8 cellular contexts compared by ENCODE assay signal in the genomic region with DNA sequence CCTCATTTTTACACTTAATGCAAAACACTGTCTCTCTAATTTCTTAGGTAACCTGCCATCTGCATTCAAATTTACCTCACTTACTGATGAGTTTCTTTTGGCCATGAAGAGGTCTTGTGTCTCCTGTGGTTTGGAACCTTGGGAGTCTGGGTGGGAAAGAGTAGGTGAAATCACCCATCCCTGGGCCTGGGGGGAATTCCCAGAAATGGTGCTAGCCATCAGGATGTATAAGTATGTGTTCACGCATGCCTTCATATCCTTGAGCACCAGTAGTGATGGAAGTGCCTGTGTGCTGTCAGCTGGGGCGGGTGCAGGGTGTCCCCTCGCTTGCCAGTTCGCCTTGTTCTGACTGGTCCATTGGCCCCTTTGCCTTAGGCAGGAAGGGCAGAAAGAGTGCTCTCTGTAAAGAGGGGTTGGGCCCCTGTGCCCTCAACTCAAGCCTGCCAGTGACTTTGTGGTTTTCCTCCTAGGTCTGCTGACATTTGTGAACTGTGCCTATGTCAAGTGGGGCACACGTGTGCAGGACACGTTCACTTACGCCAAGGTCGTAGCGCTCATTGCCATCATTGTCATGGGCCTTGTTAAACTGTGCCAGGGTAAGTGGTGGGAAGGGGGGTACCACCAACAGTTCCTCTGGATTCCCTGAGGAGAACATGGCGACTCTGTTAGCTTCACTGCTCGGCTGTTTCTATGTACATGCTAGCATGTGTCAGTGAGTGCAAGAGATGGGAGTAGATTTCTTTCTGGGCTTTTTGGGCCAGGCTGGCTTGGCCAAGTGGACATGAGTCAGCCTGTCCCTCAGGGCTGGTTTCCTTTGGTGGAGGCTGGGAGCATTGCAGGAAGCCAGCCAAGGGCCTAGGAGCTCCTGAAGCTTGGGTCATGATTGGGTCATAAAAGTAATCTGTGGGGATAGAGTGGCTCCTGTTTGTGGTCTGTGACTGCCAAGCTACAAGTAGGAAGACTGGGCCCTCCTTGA. TPM values are rescaled to one million over a fixed set of nuclear protein-coding genes. Genes with fewer than 3 reads are reported as not detected.
DNase-seq lines count a peak whose midpoint lies in the region; ATAC-seq and TF ChIP-seq lines count a peak whose summit lies in the region.

No MANE protein-coding gene starts in this region.

- H4K20me1 ChIP-seq in DND-41 (ENCODE audit: insufficient read depth, low read length) (peaks cover 36% of the 10 kb centered on the region), SK-N-SH (ENCODE audit: insufficient read depth) (peaks cover 15% of the 10 kb centered on the region; the same call in 1 of the 2 replicates)

- H3K27me3 ChIP-seq in DND-41 (ENCODE audit: insufficient read depth, low read length, poor library complexity), result no peaks in the 10 kb centered on the region
- H3K27me3 ChIP-seq in SK-N-SH (ENCODE audit: insufficient read depth), result no peaks in the 10 kb centered on the region

- CTCF ChIA-PET in SK-N-SH (lab: Yijun Ruan, JAX), result interaction anchor here (1.1 to 10.4 kb wide), 3 partner anchors 9 to 40 kb away, joined by 3 to 80 read pairs (median 3); a partner anchor contains a TSS

- no peaks in the 10 kb centered on the region for H3K9me2 ChIP-seq in SK-N-SH

- no peak overlapping the region for H3K4me3 ChIP-seq in DND-41 (ENCODE audit: low read depth in 1 of 2, low read length in 2 of 2)
- H3K4me3 ChIP-seq in SK-N-SH (ENCODE audit: low read depth in 2 of 2, low read length in 1 of 2), result no peak overlapping the region
- no peak overlapping the region for H3K4me3 ChIP-seq in coronary artery

- TF ChIP-seq RAD21 in SK-N-SH (IDR thresholded peaks at IDR 0.05; ENCODE audit: low read length), result no peak

- no peaks in the 10 kb centered on the region for H3F3A ChIP-seq in SK-N-SH (replicated peaks; ENCODE audit: insufficient read depth)

- no peak for TF ChIP-seq EP300 in SK-N-SH (IDR thresholded peaks at IDR 0.05; ENCODE audit: borderline replicate concordance in 1 of 2, low read depth in 1 of 2, low read length in 1 of 2)

- H3K4me2 ChIP-seq in DND-41 (ENCODE audit: insufficient read depth, low read length), result no peak overlapping the region
- H3K4me2 ChIP-seq in SK-N-SH, result 0 out of 2 replicates have a peak overlapping the region, but pooled peaks have one; percentile 21

- peaks cover 46% of the 10 kb centered on the region for H3K4me1 ChIP-seq in DND-41 (ENCODE audit: insufficient read depth, low read length)
- H3K4me1 ChIP-seq in SK-N-SH (ENCODE audit: control insufficient read depth in 1 of 2, insufficient read depth in 2 of 2, low read depth in 1 of 2, low read length in 1 of 2), result no peaks in the 10 kb centered on the region

- no peak overlapping the region for H2AFZ ChIP-seq in DND-41 (ENCODE audit: low read depth, low read length)
- no peak overlapping the region for H2AFZ ChIP-seq in SK-N-SH (ENCODE audit: low read depth)

- H3K27ac ChIP-seq in DND-41 (ENCODE audit: low read length) (peak overlapping the region; percentile 54; the same call in 1 of the 2 replicates), SK-N-SH (ENCODE audit: low read depth in 2 of 2, low read length in 1 of 2) (peak overlapping the region in 1 of 2 experiments; percentile 21; a peak in 1 of 4 replicates), coronary artery (peak overlapping the region; percentile 70 to 86)

- ATAC-seq in DND-41 (ENCODE audit: insufficient read depth, low read depth) (peak; percentile 27; the same call in 1 of the 3 replicates), omental fat pad (ENCODE audit: low FRiP score) (peak; percentile 74), HG03108 (IDR thresholded peaks at IDR 0.05; ENCODE audit: unreplicated experiment) (no peak), GM21526 (IDR thresholded peaks at IDR 0.05; ENCODE audit: low FRiP score, unreplicated experiment) (no peak)

- WGBS in SK-N-SH (ENCODE audit: low lambda C conversion rate), result 94% methylated on average over 10 of the region's 11 CpGs

- DNase-seq in DND-41, result peak; percentile 32
- no peak for DNase-seq in SK-N-SH
- peak; percentile 86 for DNase-seq in coronary artery (ENCODE audit: low spot score)
- no peak for DNase-seq in omental fat pad (ENCODE audit: low spot score)
- no peak for DNase-seq in COR-L47 (lab: John Stamatoyannopoulos, UW)
- no peak for DNase-seq in inferior parietal cortex (ENCODE audit: extremely low spot score)

- TF ChIP-seq CTCF in DND-41 (IDR thresholded peaks at IDR 0.05; ENCODE audit: borderline replicate concordance, extremely low read depth, low read length, poor library complexity, severe bottlenecking) (no peak), SK-N-SH (IDR thresholded peaks at IDR 0.05) (no peak), coronary artery (IDR thresholded peaks at IDR 0.05) (no peak), omental fat pad (IDR thresholded peaks at IDR 0.05) (no peak)

- H3K36me3 ChIP-seq in DND-41 (ENCODE audit: insufficient read depth, low read length) (peaks cover 86% of the 10 kb centered on the region), SK-N-SH (replicated peaks in 1 of 2; ENCODE audit: control insufficient read depth in 1 of 2, insufficient read depth in 2 of 2, low read length in 1 of 2) (peaks cover 19 to 24% of the 10 kb centered on the region in 2 experiments)

- H3K9me3 ChIP-seq in DND-41 (ENCODE audit: insufficient read depth, low read length, severe bottlenecking) (no peaks in the 10 kb centered on the region), SK-N-SH (no peaks in the 10 kb centered on the region)

- H3K9ac ChIP-seq in DND-41 (ENCODE audit: low read depth, low read length), result no peak overlapping the region; the same call in 1 of the 2 replicates
- no peak overlapping the region for H3K9ac ChIP-seq in SK-N-SH

- POLR2A ChIA-PET in SK-N-SH (lab: Yijun Ruan, JAX), result interaction anchor here (0.9 kb wide), 1 partner anchor 21 kb away, joined by 7 read pairs; no protein-coding TSS in a partner anchor

- H3K79me2 ChIP-seq in DND-41 (ENCODE audit: insufficient read depth, low read length) (peaks cover 87% of the 10 kb centered on the region), SK-N-SH (ENCODE audit: insufficient read depth) (peaks cover 17% of the 10 kb centered on the region; the same call in 1 of the 2 replicates)

TF ChIP-seq in SK-N-SH, 30 proteins besides CTCF, POLR2A, EP300 and RAD21:
- TF ChIP-seq CHD2 (IDR thresholded peaks at IDR 0.05; ENCODE audit: low read length, partially characterized antibody) (no peak), GATA2 (CRISPR knock-in tag; IDR thresholded peaks at IDR 0.05) (no peak), RFX5 (IDR thresholded peaks at IDR 0.05; ENCODE audit: low read length) (no peak), SIN3A (IDR thresholded peaks at IDR 0.05; ENCODE audit: borderline replicate concordance, low read depth, low read length) (no peak), MEF2A (IDR thresholded peaks at IDR 0.05; ENCODE audit: borderline replicate concordance, low read depth) (no peak), FOXJ3 (CRISPR knock-in tag; IDR thresholded peaks at IDR 0.05) (no peak), RXRA (IDR thresholded peaks at IDR 0.05; ENCODE audit: borderline replicate concordance, low read depth) (no peak), FOXM1 (IDR thresholded peaks at IDR 0.05; ENCODE audit: low read depth) (no peak), FOSL2 (IDR thresholded peaks at IDR 0.05; ENCODE audit: borderline replicate concordance, low read depth) (peak; percentile 33; the same call in 1 of the 2 replicates), MXI1 (IDR thresholded peaks at IDR 0.05; ENCODE audit: low read depth, low read length) (no peak), RCOR1 (IDR thresholded peaks at IDR 0.05; ENCODE audit: low read length) (no peak), JUND (IDR thresholded peaks at IDR 0.05) (0 out of 2 replicates have a peak, but pooled peaks have one; percentile 23)
- TF ChIP-seq, protein P1, sequence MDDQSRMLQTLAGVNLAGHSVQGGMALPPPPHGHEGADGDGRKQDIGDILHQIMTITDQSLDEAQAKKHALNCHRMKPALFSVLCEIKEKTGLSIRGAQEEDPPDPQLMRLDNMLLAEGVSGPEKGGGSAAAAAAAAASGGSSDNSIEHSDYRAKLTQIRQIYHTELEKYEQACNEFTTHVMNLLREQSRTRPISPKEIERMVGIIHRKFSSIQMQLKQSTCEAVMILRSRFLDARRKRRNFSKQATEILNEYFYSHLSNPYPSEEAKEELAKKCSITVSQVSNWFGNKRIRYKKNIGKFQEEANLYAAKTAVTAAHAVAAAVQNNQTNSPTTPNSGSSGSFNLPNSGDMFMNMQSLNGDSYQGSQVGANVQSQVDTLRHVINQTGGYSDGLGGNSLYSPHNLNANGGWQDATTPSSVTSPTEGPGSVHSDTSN (IDR thresholded peaks at IDR 0.05), result no peak

RNA-seq across cellular contexts. Expression of a gene that starts 23.2 kb away (rescaled TPM):
- polyA plus RNA-seq in SK-N-SH (2012; rRNA removed), result 6.6 and 9.6 TPM in 2 replicates
- 5.9 and 6.7 TPM in 2 replicates for polyA plus RNA-seq in SK-N-SH (2012; cell fraction: cytosol; rRNA removed)
- 19.1 and 28.4 TPM in 2 replicates for polyA plus RNA-seq in SK-N-SH (2012; cell fraction: nucleus; rRNA removed)
- 10 to 100 TPM in 3 of 4 donors, 1 to 10 TPM in 1; 7.2 to 19.7 (median 14.7) TPM for total RNA-seq in omental fat pad

RNA-seq across cellular contexts. Expression of a gene that starts 23.2 kb away (rescaled TPM):
- polyA plus RNA-seq in SK-N-SH (2012; rRNA removed), result 19.0 and 37.3 TPM in 2 replicates
- polyA plus RNA-seq in SK-N-SH (2012; cell fraction: cytosol; rRNA removed), result 12.8 and 13.7 TPM in 2 replicates
- 71.5 and 122 TPM in 2 replicates for polyA plus RNA-seq in SK-N-SH (2012; cell fraction: nucleus; rRNA removed)
- total RNA-seq in omental fat pad, result 100 to 1,000 TPM; 129 to 181 (median 147) TPM

RNA-seq across cellular contexts. Expression of a gene that starts 23.3 kb away (rescaled TPM):
- polyA plus RNA-seq in SK-N-SH (2012; rRNA removed), result 46.0 and 66.8 TPM in 2 replicates
- polyA plus RNA-seq in SK-N-SH (2012; cell fraction: cytosol; rRNA removed), result 20.7 and 29.1 TPM in 2 replicates
- 317 and 350 TPM in 2 replicates for polyA plus RNA-seq in SK-N-SH (2012; cell fraction: nucleus; rRNA removed)
- total RNA-seq in omental fat pad, result 10 to 100 TPM; 22.3 to 56.7 (median 35.8) TPM

RNA-seq across cellular contexts. Expression of a gene that starts 42.4 kb away (rescaled TPM):
- 22.0 and 23.9 TPM in 2 replicates for polyA plus RNA-seq in SK-N-SH (2012; rRNA removed)
- polyA plus RNA-seq in SK-N-SH (2012; cell fraction: cytosol; rRNA removed), result 9.9 and 15.9 TPM in 2 replicates
- polyA plus RNA-seq in SK-N-SH (2012; cell fraction: nucleus; rRNA removed), result 26.9 and 27.4 TPM in 2 replicates
- total RNA-seq in omental fat pad, result 10 to 100 TPM; 24.0 to 42.9 (median 31.1) TPM

RNA-seq across cellular contexts. Expression of a gene that starts 51.6 kb away (rescaled TPM):
- 0.07 and 0.39 TPM in 2 replicates for polyA plus RNA-seq in SK-N-SH (2012; rRNA removed)
- polyA plus RNA-seq in SK-N-SH (2012; cell fraction: cytosol; rRNA removed), result 0.03 TPM in 2 replicates
- polyA plus RNA-seq in SK-N-SH (2012; cell fraction: nucleus; rRNA removed), result 0.46 and 0.50 TPM in 2 replicates
- total RNA-seq in omental fat pad, result 1 to 10 TPM in 3 of 4 donors, not detected in 1; 1.9 to 6.5 (median 4.2) TPM

Comparison
In these comparisons a context has a peak if more than half of its experiments do, and no peak if none do; other contexts are left out.
1. ATAC-seq: peak in DND-41 (single experiment) and omental fat pad (single experiment); none in HG03108 (single experiment) and GM21526 (single experiment).
2. DNase-seq: peak in DND-41 (single experiment) and coronary artery (single experiment); none in SK-N-SH (single experiment), omental fat pad (single experiment), COR-L47 (single experiment) and inferior parietal cortex (single experiment).